8 cellular contexts compared by ENCODE assay signal in genomic region chr9:92138157-92138959, GRCh38. TPM values are rescaled to one million over a fixed set of nuclear protein-coding genes. Genes with fewer than 3 reads are reported as not detected.
A peak's percentile ranks its signal among the peaks of the same experiment; 100 is the strongest.
DNase-seq lines count a peak whose midpoint lies in the region; TF ChIP-seq lines count a peak whose summit lies in the region.

No MANE protein-coding gene starts in this region.

- H3K4me1 ChIP-seq in mammary epithelial cell (ENCODE audit: insufficient read depth, low read length) = peaks cover 23% of the 10 kb centered on the region

- in situ Hi-C loops in mammary epithelial cell (cut with MboI; ENCODE audit: low sequenced_read_pairs in 2 of 2) = loop anchor here (10.0 to 25.0 kb wide), 3 partner anchors 99 to 499 kb away; no protein-coding TSS in a partner anchor

- dilution Hi-C loops in mammary epithelial cell (cut with HindIII; ENCODE audit: low sequenced_read_pairs) = no loop called here

- no peak overlapping the region for H3K9ac ChIP-seq in mammary epithelial cell (ENCODE audit: insufficient read depth, low read length)

- DNase-seq in NCI-H2081 (lab: John Stamatoyannopoulos, UW) = peak; percentile 63 to 76
- DNase-seq in NCI-H2081 treated with DMSO at 0.1 percent for 48 hours (lab: John Stamatoyannopoulos, UW) = no peak
- peak; percentile 40 for DNase-seq in MV-4-11 (lab: John Stamatoyannopoulos, UW)
- DNase-seq in activated CD4-positive, CD25-positive, alpha-beta regulatory T cell treated with anti-CD3 and anti-CD28 coated beads, Interleukin-2, amount 50 U/mL, for 16 hours (ENCODE audit: low read depth, low spot score) = peak; percentile 61
- DNase-seq in mammary epithelial cell = peak; percentile 30
- DNase-seq in kidney tubule cell (ENCODE audit: low spot score) = peak; percentile 61
- DNase-seq in stimulated activated CD4-positive, alpha-beta T cell treated with anti-CD3 and anti-CD28 coated beads, Interleukin-4, amount 100 ng/mL, for 1 hour = peak; percentile 80
- DNase-seq in COLO829 (ENCODE audit: low spot score) = no peak

- H2AFZ ChIP-seq in mammary epithelial cell (ENCODE audit: low read depth, low read length) = peak overlapping the region; percentile 8

- no peak overlapping the region for H3K4me2 ChIP-seq in mammary epithelial cell (ENCODE audit: insufficient read depth, low read depth, low read length)

- intact Hi-C loops in mammary epithelial cell (cut with micrococcal nuclease) = loop anchor here (1.0 to 10.0 kb wide), 5 partner anchors 155 to 494 kb away; partner anchors contain the start of genes CENPP, IARS1 and NOL8

- TF ChIP-seq CTCF in mammary epithelial cell (conservative IDR thresholded peaks at IDR 0.05 in 1 of 2, IDR thresholded peaks at IDR 0.05 in 1 of 2; ENCODE audit: extremely low read depth in 1 of 2, insufficient read depth in 1 of 2, low read depth in 1 of 2, low read length in 2 of 2) = peak; percentile 39 to 82

- CTCF ChIA-PET in mammary epithelial cell (lab: Charles Lee; ENCODE audit: low non-redundant PET) = interaction anchor here (0.6 kb wide), 1 partner anchor 462 kb away, joined by 4 read pairs; no protein-coding TSS in a partner anchor

- no peaks in the 10 kb centered on the region for H4K20me1 ChIP-seq in mammary epithelial cell (ENCODE audit: insufficient read depth, low read length)

- H3K79me2 ChIP-seq in mammary epithelial cell (ENCODE audit: insufficient read depth, low read length) = no peaks in the 10 kb centered on the region

- H3K27me3 ChIP-seq in mammary epithelial cell (ENCODE audit: insufficient read depth, low read length) = no peaks in the 10 kb centered on the region

- no peak overlapping the region for H3K4me3 ChIP-seq in mammary epithelial cell (replicated peaks in 1 of 3; ENCODE audit: insufficient read depth in 1 of 3, low read depth in 2 of 3, low read length in 3 of 3)

- no peaks in the 10 kb centered on the region for H3K9me3 ChIP-seq in mammary epithelial cell (replicated peaks; ENCODE audit: insufficient read depth, low read length)

- H3K27ac ChIP-seq in mammary epithelial cell (ENCODE audit: insufficient read depth, low read depth, low read length) = no peak overlapping the region

- no TSS peak for BruUV-seq in mammary epithelial cell (replicated peaks; lab: Mats Ljungman, UMichigan)

- WGBS in mammary epithelial cell (ENCODE audit: low coverage, missing lambda C conversion rate) = 75% methylated on average over 10 of the region's 22 CpGs

- H3K36me3 ChIP-seq in mammary epithelial cell (ENCODE audit: insufficient read depth, low read length) = no peaks in the 10 kb centered on the region

RNA-seq across cellular contexts. Expression of gene SPTLC1, which starts 23.1 kb away (rescaled TPM):
- 100 to 1,000 TPM in 1 of 2 donors, 10 to 100 TPM in 1; 76.6 to 152 TPM for total RNA-seq in mammary epithelial cell
- 60.9 TPM for polyA plus RNA-seq in mammary epithelial cell
- 82.1 TPM for polyA minus RNA-seq in mammary epithelial cell

Comparison
In these comparisons a context has a peak if more than half of its experiments do, and no peak if none do; other contexts are left out.
1. DNase-seq: peak in NCI-H2081 (2 of 2), MV-4-11 (single experiment), activated CD4-positive, CD25-positive, alpha-beta regulatory T cell treated with anti-CD3 and anti-CD28 coated beads, Interleukin-2, amount 50 U/mL, for 16 hours (single experiment), mammary epithelial cell (single experiment), kidney tubule cell (single experiment) and stimulated activated CD4-positive, alpha-beta T cell treated with anti-CD3 and anti-CD28 coated beads, Interleukin-4, amount 100 ng/mL, for 1 hour (single experiment); none in NCI-H2081 treated with DMSO at 0.1 percent for 48 hours (single experiment) and COLO829 (single experiment).